In genomic region chr1:236823559-236823958, GRCh38 we compare ENCODE assay signal across 36 cellular contexts.
"Had no signal": no experiment of that assay in that cellular context is flagged by ENCODE, and none has a peak within 500 bp of the region (broad histone marks: within the 10 kb centered on the region; RNA-seq: fewer than 3 reads in every experiment).

No MANE protein-coding gene starts in this region.

- H3K4me3 ChIP-seq: adrenal gland, ascending aorta, body of pancreas, breast epithelium, cardiac muscle cell had no signal

- H3K4me1 ChIP-seq: adrenal gland, ascending aorta, body of pancreas, breast epithelium had no signal

- H3K27ac ChIP-seq: adrenal gland, ascending aorta, body of pancreas, brain microvascular endothelial cell, breast epithelium, cardiac muscle cell had no signal

- H3K9me3 Mint-ChIP-seq: activated naive CD4-positive, alpha-beta T cell treated with anti-CD3 and anti-CD28 coated beads for 36 hours; activated naive CD4-positive, alpha-beta T cell treated with anti-CD3 and anti-CD28 coated beads, Interleukin-2, amount 10 ng/mL, durations not matched to agents 7 days and 5 days; activated naive CD4-positive, alpha-beta T cell treated with anti-CD3 and anti-CD28 coated beads, Interleukin-2, amount 50 U/mL, for 24 hours; activated naive CD4-positive, alpha-beta T cell treated with anti-CD3 and anti-CD28 coated beads, Interleukin-2, amount 50 U/mL, for 72 hours; activated naive CD8-positive, alpha-beta T cell treated with anti-CD3 and anti-CD28 coated beads, Interleukin-2, amount 10 ng/mL, durations not matched to agents 7 days and 5 days; activated T-cell treated with anti-CD3 and anti-CD28 coated beads, Interleukin-2, amount 50 U/mL, for 24 hours; activated T-cell treated with anti-CD3 and anti-CD28 coated beads, Interleukin-2, amount 50 U/mL, for 4 hours; activated T-cell treated with anti-CD3 and anti-CD28 coated beads, Interleukin-2, amount 50 U/mL, for 72 hours; activated T-helper 1 cell treated with anti-CD3 and anti-CD28 coated beads, Interleukin-12 subunit alpha, Interleukin-12 subunit beta, Interleukin-2, Interleukin-4 antibody, amounts not matched to agents 30 ng/mL and 10 ng/mL and 1 ng/mL, durations not matched to agents 14 hours and 24 hours and 36 hours; activated T-helper 17 cell treated with anti-CD3 and anti-CD28 coated beads, Interleukin-2, amount 50 U/mL, for 72 hours; activated T-helper 2 cell treated with anti-CD3 and anti-CD28 coated beads, Interferon-gamma antibody, Interleukin-2, Interleukin-4, amounts not matched to agents 10 μg/mL and 5 μg/mL and 100 μg/mL, durations not matched to agents 14 hours and 24 hours and 36 hours; brain; central memory CD8-positive, alpha-beta T cell had no signal

- DNase-seq: activated effector memory CD4-positive, alpha-beta T cell treated with anti-CD3 and anti-CD28 coated beads, Interleukin-2, amount 50 U/mL, for 16 hours; activated effector memory CD4-positive, alpha-beta T cell treated with Interleukin-2 at 50 U/mL for 16 hours; activated gamma-delta T cell; activated gamma-delta T cell treated with Interleukin-2 at 50 U/mL for 16 hours; activated naive CD4-positive, alpha-beta T cell; activated naive CD4-positive, alpha-beta T cell treated with anti-CD3 and anti-CD28 coated beads for 36 hours; activated naive CD4-positive, alpha-beta T cell treated with anti-CD3 and anti-CD28 coated beads, Interleukin-2, amount 10 ng/mL, durations not matched to agents 7 days and 5 days; activated naive CD4-positive, alpha-beta T cell treated with anti-CD3 and anti-CD28 coated beads, Interleukin-2, amount 50 U/mL, for 16 hours; activated naive CD4-positive, alpha-beta T cell treated with Interleukin-2 at 50 U/mL for 16 hours; activated naive CD8-positive, alpha-beta T cell treated with anti-CD3 and anti-CD28 coated beads, Interleukin-2, amount 10 ng/mL, durations not matched to agents 7 days and 5 days; activated T-cell treated with anti-CD3 and anti-CD28 coated beads, Interleukin-2, amount 50 U/mL, for 1 hour; activated T-cell treated with anti-CD3 and anti-CD28 coated beads, Interleukin-2, amount 50 U/mL, for 24 hours; activated T-cell treated with anti-CD3 and anti-CD28 coated beads, Interleukin-2, amount 50 U/mL, for 4 hours; activated T-cell treated with anti-CD3 and anti-CD28 coated beads, Interleukin-2, amount 50 U/mL, for 48 hours; activated T-cell treated with anti-CD3 and anti-CD28 coated beads, Interleukin-2, amount 50 U/mL, for 72 hours; adrenal gland; amniotic stem cell; amygdala; anterior cingulate cortex; aorta; body of pancreas; brain microvascular endothelial cell; caudate nucleus; central memory CD4-positive, alpha-beta T cell; cerebellar nuclear complex had no signal

- H3K4me3 Mint-ChIP-seq: activated naive CD4-positive, alpha-beta T cell treated with anti-CD3 and anti-CD28 coated beads for 36 hours; activated naive CD4-positive, alpha-beta T cell treated with anti-CD3 and anti-CD28 coated beads, Interleukin-2, amount 10 ng/mL, durations not matched to agents 7 days and 5 days; activated naive CD4-positive, alpha-beta T cell treated with anti-CD3 and anti-CD28 coated beads, Interleukin-2, amount 50 U/mL, for 24 hours; activated naive CD8-positive, alpha-beta T cell; activated naive CD8-positive, alpha-beta T cell treated with anti-CD3 and anti-CD28 coated beads, Interleukin-2, amount 10 ng/mL, durations not matched to agents 7 days and 5 days; activated T-cell treated with anti-CD3 and anti-CD28 coated beads, Interleukin-2, amount 50 U/mL, for 24 hours; activated T-cell treated with anti-CD3 and anti-CD28 coated beads, Interleukin-2, amount 50 U/mL, for 4 hours; activated T-cell treated with anti-CD3 and anti-CD28 coated beads, Interleukin-2, amount 50 U/mL, for 72 hours; activated T-helper 1 cell treated with anti-CD3 and anti-CD28 coated beads, Interleukin-12 subunit alpha, Interleukin-12 subunit beta, Interleukin-2, Interleukin-4 antibody, amounts not matched to agents 30 ng/mL and 10 ng/mL and 1 ng/mL, durations not matched to agents 14 hours and 24 hours and 36 hours; activated T-helper 17 cell treated with anti-CD3 and anti-CD28 coated beads, Interleukin-2, amount 50 U/mL, for 72 hours; brain; central memory CD8-positive, alpha-beta T cell had no signal

- H3K27ac Mint-ChIP-seq: activated naive CD4-positive, alpha-beta T cell treated with anti-CD3 and anti-CD28 coated beads for 36 hours; activated naive CD4-positive, alpha-beta T cell treated with anti-CD3 and anti-CD28 coated beads, Interleukin-2, amount 10 ng/mL, durations not matched to agents 7 days and 5 days; activated naive CD4-positive, alpha-beta T cell treated with anti-CD3 and anti-CD28 coated beads, Interleukin-2, amount 50 U/mL, for 24 hours; activated naive CD4-positive, alpha-beta T cell treated with anti-CD3 and anti-CD28 coated beads, Interleukin-2, amount 50 U/mL, for 72 hours; activated naive CD8-positive, alpha-beta T cell; activated naive CD8-positive, alpha-beta T cell treated with anti-CD3 and anti-CD28 coated beads, Interleukin-2, amount 10 ng/mL, durations not matched to agents 7 days and 5 days; activated T-cell treated with anti-CD3 and anti-CD28 coated beads, Interleukin-2, amount 50 U/mL, for 24 hours; activated T-helper 1 cell treated with anti-CD3 and anti-CD28 coated beads, Interleukin-12 subunit alpha, Interleukin-12 subunit beta, Interleukin-2, Interleukin-4 antibody, amounts not matched to agents 30 ng/mL and 10 ng/mL and 1 ng/mL, durations not matched to agents 14 hours and 24 hours and 36 hours; activated T-helper 17 cell treated with anti-CD3 and anti-CD28 coated beads, Interleukin-2, amount 50 U/mL, for 72 hours; activated T-helper 2 cell treated with anti-CD3 and anti-CD28 coated beads, Interferon-gamma antibody, Interleukin-2, Interleukin-4, amounts not matched to agents 10 μg/mL and 5 μg/mL and 100 μg/mL, durations not matched to agents 14 hours and 24 hours and 36 hours; brain had no signal

- H3K27me3 Mint-ChIP-seq: activated naive CD4-positive, alpha-beta T cell treated with anti-CD3 and anti-CD28 coated beads, Interleukin-2, amount 10 ng/mL, durations not matched to agents 7 days and 5 days; activated naive CD4-positive, alpha-beta T cell treated with anti-CD3 and anti-CD28 coated beads, Interleukin-2, amount 50 U/mL, for 24 hours; activated naive CD8-positive, alpha-beta T cell; activated naive CD8-positive, alpha-beta T cell treated with anti-CD3 and anti-CD28 coated beads, Interleukin-2, amount 10 ng/mL, durations not matched to agents 7 days and 5 days; activated T-cell treated with anti-CD3 and anti-CD28 coated beads, Interleukin-2, amount 50 U/mL, for 24 hours; activated T-helper 17 cell treated with anti-CD3 and anti-CD28 coated beads, Interleukin-2, amount 50 U/mL, for 72 hours; brain; central memory CD8-positive, alpha-beta T cell had no signal

- ATAC-seq: activated naive CD4-positive, alpha-beta T cell treated with anti-CD3 and anti-CD28 coated beads, Interleukin-2, amount 50 U/mL, for 72 hours; activated T-cell treated with anti-CD3 and anti-CD28 coated beads, Interleukin-2, amount 50 U/mL, for 4 hours; activated T-cell treated with anti-CD3 and anti-CD28 coated beads, Interleukin-2, amount 50 U/mL, for 72 hours; activated T-helper 17 cell treated with anti-CD3 and anti-CD28 coated beads, Interleukin-2, amount 50 U/mL, for 72 hours; body of pancreas had no signal

- H3K4me1 Mint-ChIP-seq: activated naive CD4-positive, alpha-beta T cell treated with anti-CD3 and anti-CD28 coated beads, Interleukin-2, amount 10 ng/mL, durations not matched to agents 7 days and 5 days; activated T-helper 17 cell treated with anti-CD3 and anti-CD28 coated beads, Interleukin-2, amount 50 U/mL, for 72 hours had no signal

- H3K9me3 ChIP-seq: adrenal gland, ascending aorta, body of pancreas, breast epithelium had no signal
